In genomic region chr2:202934456-202934855, GRCh38 we compare ENCODE assay signal across 35 cellular contexts.
"Had no signal": no experiment of that assay in that cellular context is flagged by ENCODE, and none has a peak within 500 bp of the region (broad histone marks: within the 10 kb centered on the region; RNA-seq: fewer than 3 reads in every experiment).

No MANE protein-coding gene starts in this region.

- H3K9ac ChIP-seq: KMS-11 had no signal

- H3K27me3 ChIP-seq: MG63 had no signal

- DNase-seq: Karpas-422, Kasumi-1, KBM-7, KG1, MG63, MM.1S, MV-4-11, NCI-H1048, NCI-H1092, NCI-H1092 treated with DMSO at 0.1 percent for 48 hours, NCI-H1105, NCI-H1105 treated with DMSO at 0.1 percent for 48 hours, NCI-H1417, NCI-H1417 treated with DMSO at 0.1 percent for 48 hours, NCI-H1436, NCI-H1436 treated with DMSO at 0.1 percent for 48 hours, NCI-H146, NCI-H1694, NCI-H1694 treated with DMSO at 0.1 percent for 48 hours, NCI-H187, NCI-H187 treated with DMSO at 0.1 percent for 48 hours, NCI-H1930, NCI-H2029, NCI-H2029 treated with DMSO at 0.1 percent for 48 hours, NCI-H2081, NCI-H2081 treated with DMSO at 0.1 percent for 48 hours, NCI-H2107, NCI-H2171, NCI-H2171 treated with DMSO at 0.1 percent for 48 hours, NCI-H2227 treated with DMSO at 0.1 percent for 48 hours, NCI-H226, NCI-H345, NCI-H446, NCI-H446 treated with DMSO at 0.1 percent for 48 hours had no signal

- H3K4me2 ChIP-seq: KMS-11 had no signal

- H3K27ac ChIP-seq: KMS-11 had no signal

- H3K36me3 ChIP-seq: MG63 had no signal

- H3K4me3 ChIP-seq: MG63 had no signal

- H3K9me3 ChIP-seq: MG63 had no signal
